In the genomic region with DNA sequence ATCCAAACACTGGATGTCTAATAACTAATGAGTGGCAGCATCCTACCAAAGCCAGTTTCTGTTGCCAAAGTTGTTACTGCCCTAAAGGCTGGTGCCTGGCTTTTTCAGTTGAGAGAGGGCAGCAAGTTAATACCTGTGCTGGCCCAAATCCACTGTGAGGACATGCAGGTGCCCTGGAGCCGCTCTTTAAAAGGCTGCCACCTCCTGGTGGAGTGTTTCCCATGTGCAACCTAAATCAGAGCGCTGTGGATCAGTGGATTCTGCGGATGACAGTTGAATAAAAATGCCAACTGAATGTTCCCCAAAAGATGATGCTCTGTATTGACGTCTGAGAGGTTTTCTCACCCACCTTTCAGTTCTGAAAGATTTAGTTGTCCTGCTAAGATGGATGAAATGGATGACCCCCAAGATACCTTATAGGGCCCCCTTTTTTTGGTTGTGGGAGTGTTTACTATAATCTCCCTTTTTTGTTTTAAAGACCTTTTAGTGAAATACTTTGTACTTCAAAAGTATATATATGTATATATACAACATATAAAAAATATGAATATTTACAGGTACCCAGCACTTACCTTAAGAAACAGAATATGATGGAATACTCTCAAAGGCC, we compare ENCODE assay signal across 13 cellular contexts.
DNase-seq lines count a peak whose midpoint lies in the region; ATAC-seq, FAIRE-seq and TF ChIP-seq lines count a peak whose summit lies in the region.
"Had no signal": no experiment of that assay in that cellular context is flagged by ENCODE, and none has a peak within 500 bp of the region (broad histone marks: within the 10 kb centered on the region; RNA-seq: fewer than 3 reads in every experiment).

No MANE protein-coding gene starts in this region.

- no peak overlapping the region for H3K9ac ChIP-seq in OCI-LY3 (ENCODE audit: low read length)

- no peak overlapping the region for H3K4me3 ChIP-seq in OCI-LY3 (ENCODE audit: low read length)
- H3K4me3 ChIP-seq: Peyer's patch had no signal

- H2AFZ ChIP-seq in OCI-LY3 (ENCODE audit: low read depth, low read length) = no peak overlapping the region

- FAIRE-seq in GM12891 (lab: Jason Lieb, UNC) = no peak
- FAIRE-seq: endothelial cell of umbilical vein, small intestine had no signal

- DNase-seq in ELF-1 (ENCODE audit: low read depth, low spot score) = peak; percentile 57
- DNase-seq in foreskin keratinocyte = peak in 1 of 2 donors; percentile 51
- no peak for DNase-seq in GM19240 (ENCODE audit: insufficient read length, low spot score)
- DNase-seq in foreskin melanocyte = no peak
- DNase-seq in GM12891 (ENCODE audit: insufficient read length, low spot score) = no peak
- no peak for DNase-seq in stimulated activated CD4-positive, alpha-beta T cell treated with anti-CD3 and anti-CD28 coated beads, Interleukin-1b, Interleukin-23, amount 100 ng/mL, for 48 hours
- DNase-seq: midbrain, Peyer's patch, small intestine had no signal

- H3K27ac ChIP-seq in 22Rv1 (no peak overlapping the region), OCI-LY3 (ENCODE audit: low read length) (no peak overlapping the region), foreskin keratinocyte (no peak overlapping the region)
- H3K27ac ChIP-seq: Peyer's patch had no signal

- H3K36me3 ChIP-seq in OCI-LY3 (replicated peaks; ENCODE audit: low read depth, low read length) = no peaks in the 10 kb centered on the region
- H3K36me3 ChIP-seq: Peyer's patch had no signal

- no peaks in the 10 kb centered on the region for H3K9me3 ChIP-seq in OCI-LY3 (ENCODE audit: insufficient read depth, low read length)
- H3K9me3 ChIP-seq: Peyer's patch had no signal

- ATAC-seq in foreskin keratinocyte = peak; percentile 61
- ATAC-seq: stimulated activated effector memory CD8-positive, alpha-beta T cell treated with anti-CD3 and anti-CD28 coated beads, Interleukin-12 subunit alpha, Interleukin-12 subunit beta, amount 100 ng/mL, for 72 hours had no signal

- H3K4me1 ChIP-seq in OCI-LY3 (ENCODE audit: low read length) = no peaks in the 10 kb centered on the region
- no peaks in the 10 kb centered on the region for H3K4me1 ChIP-seq in foreskin keratinocyte
- H3K4me1 ChIP-seq: Peyer's patch had no signal

- H3K4me2 ChIP-seq in OCI-LY3 (ENCODE audit: low read length) = no peak overlapping the region

- TF ChIP-seq POLR2A in GM12891 (IDR thresholded peaks at IDR 0.05; ENCODE audit: low read depth, low read length) = no peak

- TF ChIP-seq CTCF in 22Rv1 (IDR thresholded peaks at IDR 0.05) = peak; percentile 77
- peak; percentile 25 for TF ChIP-seq CTCF in OCI-LY3 (IDR thresholded peaks at IDR 0.05; ENCODE audit: low read depth, low read length)
- TF ChIP-seq CTCF in foreskin keratinocyte (conservative IDR thresholded peaks at IDR 0.05) = peak; percentile 61

- H3K27me3 ChIP-seq in OCI-LY3 (ENCODE audit: low read depth, low read length) = peaks cover 17% of the 10 kb centered on the region
- H3K27me3 ChIP-seq in foreskin keratinocyte = peaks cover 40% of the 10 kb centered on the region
- H3K27me3 ChIP-seq: Peyer's patch had no signal

- no peaks in the 10 kb centered on the region for H3K79me2 ChIP-seq in OCI-LY3 (ENCODE audit: low read length)

- no peaks in the 10 kb centered on the region for H4K20me1 ChIP-seq in OCI-LY3 (ENCODE audit: insufficient read depth, low read length)

TF ChIP-seq in GM12891, 5 proteins besides CTCF, POLR2A, EP300 and RAD21:
- TF ChIP-seq SPI1 (IDR thresholded peaks at IDR 0.05; ENCODE audit: low read depth, low read length) (no peak), PAX5 (IDR thresholded peaks at IDR 0.05; ENCODE audit: insufficient read depth, low read length, severe bottlenecking) (no peak), POLR2AphosphoS5 (IDR thresholded peaks at IDR 0.05; ENCODE audit: low read depth, low read length) (no peak), TAF1 (IDR thresholded peaks at IDR 0.05; ENCODE audit: low read depth, low read length) (no peak), POU2F2 (IDR thresholded peaks at IDR 0.05; ENCODE audit: low read depth, low read length) (no peak)

Comparison
In these comparisons a context has a peak if more than half of its experiments do, and no peak if none do; other contexts are left out.
1. CTCF ChIP-seq: peak in every context shown above with its lines; median percentile 77 in 22Rv1; 61 in foreskin keratinocyte; 25 in OCI-LY3.